In genomic region chr22:18081416-18081815, GRCh38 we compare ENCODE assay signal across 28 cellular contexts. TPM values are rescaled to one million over a fixed set of nuclear protein-coding genes. Genes with fewer than 3 reads are reported as not detected.
DNase-seq lines count a peak whose midpoint lies in the region; ATAC-seq and TF ChIP-seq lines count a peak whose summit lies in the region.
"Had no signal": no experiment of that assay in that cellular context is flagged by ENCODE, and none has a peak within 500 bp of the region (broad histone marks: within the 10 kb centered on the region; RNA-seq: fewer than 3 reads in every experiment).

No MANE protein-coding gene starts in this region.

- H2BK15ac ChIP-seq in mesenchymal stem cell (ENCODE audit: low read depth, poor library complexity, severe bottlenecking): no peak overlapping the region

- H3K18ac ChIP-seq in mesenchymal stem cell (ENCODE audit: low read depth in 1 of 2, low read length in 2 of 2): no peak overlapping the region

- H3K4me3 ChIP-seq in Loucy (ENCODE audit: low read length, poor library complexity, severe bottlenecking): peak overlapping the region; percentile 63
- no peak overlapping the region for H3K4me3 ChIP-seq in mesenchymal stem cell (ENCODE audit: insufficient read depth in 1 of 2, low read depth in 1 of 2, low read length in 2 of 2)
- H3K4me3 ChIP-seq: A549, K562, PC-9 had no signal

- peak overlapping the region; percentile 48 for H3K27ac Mint-ChIP-seq in CD4-positive, alpha-beta T cell

- TF ChIP-seq CTCF in CD4-positive, alpha-beta T cell (IDR thresholded peaks at IDR 0.05): no peak
- no peak for TF ChIP-seq CTCF in Loucy (conservative IDR thresholded peaks at IDR 0.05; ENCODE audit: low read length)

- no peak overlapping the region for H3K4ac ChIP-seq in mesenchymal stem cell (ENCODE audit: low read depth in 1 of 2, low read length in 2 of 2)

- no peak overlapping the region for H3K23ac ChIP-seq in mesenchymal stem cell (ENCODE audit: low read length in 2 of 2)

- no peaks in the 10 kb centered on the region for H3K9me3 ChIP-seq in CD4-positive, alpha-beta T cell (ENCODE audit: control insufficient read depth, low read length)
- H3K9me3 ChIP-seq in Loucy (ENCODE audit: insufficient read depth, low read depth, low read length) (no peaks in the 10 kb centered on the region), mesenchymal stem cell (ENCODE audit: control insufficient read depth, low read length) (no peaks in the 10 kb centered on the region)
- H3K9me3 ChIP-seq: A549, Caco-2 had no signal

- no peaks in the 10 kb centered on the region for H3K9me3 Mint-ChIP-seq in CD4-positive, alpha-beta T cell

- H3K4me2 ChIP-seq in Loucy (ENCODE audit: low read depth, low read length, poor library complexity, severe bottlenecking) (peak overlapping the region; percentile 78), mesenchymal stem cell (ENCODE audit: low read length, poor library complexity, severe bottlenecking) (no peak overlapping the region)
- H3K4me2 ChIP-seq: A549, PC-9 had no signal

- peaks cover 79% of the 10 kb centered on the region for H3K79me2 ChIP-seq in Loucy (ENCODE audit: insufficient read depth, low read length)

- H3K9ac ChIP-seq in Loucy (ENCODE audit: low read depth, low read length, poor library complexity, severe bottlenecking) (peak overlapping the region; percentile 37), mesenchymal stem cell (ENCODE audit: low read length) (no peak overlapping the region)

- no peak overlapping the region for H2BK120ac ChIP-seq in mesenchymal stem cell (ENCODE audit: low read depth, low read length)

- no peak for ATAC-seq in CD4-positive, alpha-beta T cell (ENCODE audit: poor library complexity)
- ATAC-seq in GM19324 (IDR thresholded peaks at IDR 0.05; ENCODE audit: low FRiP score, unreplicated experiment): no peak
- ATAC-seq: A549, HepG2, K562 had no signal

- H3K9me2 ChIP-seq in Loucy (replicated peaks; ENCODE audit: low read depth, low read length): no peaks in the 10 kb centered on the region

- peak overlapping the region; percentile 15 for H3K4me3 Mint-ChIP-seq in CD4-positive, alpha-beta T cell
- H3K4me3 Mint-ChIP-seq: B cell, CD14-positive monocyte had no signal

- no peak overlapping the region for H2AFZ ChIP-seq in Loucy (ENCODE audit: low read length)
- no peak overlapping the region for H2AFZ ChIP-seq in mesenchymal stem cell (ENCODE audit: low read depth, low read length)
- H2AFZ ChIP-seq: PC-9 had no signal

- H4K20me1 ChIP-seq in Loucy (ENCODE audit: insufficient read depth, low read length, poor library complexity, severe bottlenecking): peaks cover 21% of the 10 kb centered on the region

- POLR2A ChIA-PET in CD4-positive, alpha-beta T cell (lab: Charles Lee): no interaction called here

- no peak overlapping the region for H2BK12ac ChIP-seq in mesenchymal stem cell (ENCODE audit: low read length in 2 of 2)

- CTCF ChIA-PET in CD4-positive, alpha-beta T cell (lab: Charles Lee): no interaction called here

- no peak overlapping the region for H3K27ac ChIP-seq in CD4-positive, alpha-beta T cell (ENCODE audit: low read depth, low read length)
- no peak overlapping the region for H3K27ac ChIP-seq in mesenchymal stem cell (ENCODE audit: low read length, poor library complexity, severe bottlenecking)
- H3K27ac ChIP-seq: A549, HL-60, PC-9 had no signal

- H3K4me1 ChIP-seq in Loucy (ENCODE audit: insufficient read depth, low read length, poor library complexity, severe bottlenecking) (peaks cover 45% of the 10 kb centered on the region), mesenchymal stem cell (ENCODE audit: control insufficient read depth, insufficient read depth, low read depth, low read length) (peaks cover 5% of the 10 kb centered on the region)

- H3K36me3 Mint-ChIP-seq in CD4-positive, alpha-beta T cell (ENCODE audit: low read depth): peaks cover 78% of the 10 kb centered on the region

- H2AK5ac ChIP-seq in mesenchymal stem cell (ENCODE audit: low read length, severe bottlenecking): no peak overlapping the region

- H2BK5ac ChIP-seq in mesenchymal stem cell (ENCODE audit: low read depth, low read length, poor library complexity, severe bottlenecking): no peak overlapping the region

- peaks cover 59% of the 10 kb centered on the region for H3K4me1 Mint-ChIP-seq in CD4-positive, alpha-beta T cell (ENCODE audit: low read depth)

- no peaks in the 10 kb centered on the region for H3K27me3 Mint-ChIP-seq in CD4-positive, alpha-beta T cell
- H3K27me3 Mint-ChIP-seq: B cell had no signal

- peaks cover 24% of the 10 kb centered on the region for H3K79me1 ChIP-seq in mesenchymal stem cell (replicated peaks; ENCODE audit: low read length, poor library complexity, severe bottlenecking)

- peak; percentile 50 for DNase-seq in activated effector memory CD4-positive, alpha-beta T cell treated with anti-CD3 and anti-CD28 coated beads, Interleukin-2, amount 50 U/mL, for 16 hours
- no peak for DNase-seq in activated effector memory CD4-positive, alpha-beta T cell treated with Interleukin-2 at 50 U/mL for 16 hours
- DNase-seq in CD4-positive, alpha-beta T cell: no peak
- no peak for DNase-seq in mesenchymal stem cell
- no peak for DNase-seq in islet precursor cell
- DNase-seq: Caco-2, DMS 273 treated with DMSO at 0.1 percent for 48 hours, DMS79 treated with DMSO at 0.1 percent for 48 hours, GOT3, HCEC 1CT, MM.1S, NCI-H1092, NCI-H1436, NCI-H187 treated with DMSO at 0.1 percent for 48 hours, NCI-H2107, NCI-H510A, PC-9, RPMI8226, SHP77 had no signal

- H3K27me3 ChIP-seq in CD4-positive, alpha-beta T cell (ENCODE audit: control insufficient read depth, insufficient read depth, low read length): no peaks in the 10 kb centered on the region
- H3K27me3 ChIP-seq in Loucy (ENCODE audit: insufficient read depth, low read length, poor library complexity, severe bottlenecking) (peaks cover 3% of the 10 kb centered on the region), mesenchymal stem cell (ENCODE audit: control insufficient read depth in 1 of 2, insufficient read depth in 1 of 2, low read length in 2 of 2) (no peaks in the 10 kb centered on the region)

- no peak overlapping the region for H4K8ac ChIP-seq in mesenchymal stem cell (ENCODE audit: low read length)

- peak overlapping the region; percentile 10 for H4K91ac ChIP-seq in mesenchymal stem cell (ENCODE audit: low read length)

- 98% methylated on average over 5 of the region's 5 CpGs for WGBS in mesenchymal stem cell

- H3K36me3 ChIP-seq in Loucy (ENCODE audit: insufficient read depth, low read length) (peaks cover 30% of the 10 kb centered on the region; the same call in 1 of the 2 replicates), mesenchymal stem cell (ENCODE audit: control insufficient read depth in 1 of 2, insufficient read depth in 2 of 2, low read depth in 1 of 2, low read length in 2 of 2) (peaks cover 28 to 56% of the 10 kb centered on the region in 2 experiments)

- intact Hi-C loops in CD4-positive, alpha-beta T cell (cut with DNase I, micrococcal nuclease): no loop called here

- H3K14ac ChIP-seq in mesenchymal stem cell (ENCODE audit: low read length in 2 of 2): no peak overlapping the region

- no peaks in the 10 kb centered on the region for H3F3A ChIP-seq in Loucy (ENCODE audit: low read depth)

RNA-seq across cellular contexts. Expression of gene PEX26, which starts 3.6 kb away (rescaled TPM):
- 10 to 100 TPM; 19.6 to 20.8 TPM for total RNA-seq in CD4-positive, alpha-beta T cell
- polyA plus RNA-seq in mesenchymal stem cell (2013, experiment 1 of 2): 19.3 TPM
- 19.2 TPM for polyA plus RNA-seq in mesenchymal stem cell (2013, experiment 2 of 2)

RNA-seq across cellular contexts. Expression of gene TUBA8, which starts 29.2 kb away (rescaled TPM):
- 1 to 10 TPM in 1 of 2 experiments, under 1 TPM in 1; 0.47 to 1.1 TPM for total RNA-seq in CD4-positive, alpha-beta T cell
- polyA plus RNA-seq in mesenchymal stem cell (2013, experiment 1 of 2): 0.65 TPM
- 0.51 TPM for polyA plus RNA-seq in mesenchymal stem cell (2013, experiment 2 of 2)
- total RNA-seq: G401 had no signal

RNA-seq across cellular contexts. Expression of gene MICAL3, which starts 57.1 kb away (rescaled TPM):
- total RNA-seq in CD4-positive, alpha-beta T cell: 1 to 10 TPM; 9.4 to 9.9 TPM
- 8.3 TPM for polyA plus RNA-seq in mesenchymal stem cell (2013, experiment 1 of 2)
- polyA plus RNA-seq in mesenchymal stem cell (2013, experiment 2 of 2): 6.7 TPM
